15 cellular contexts compared by ENCODE assay signal in genomic region chr12:11657511-11657910, GRCh38. TPM values are rescaled to one million over a fixed set of nuclear protein-coding genes. Genes with fewer than 3 reads are reported as not detected.
DNase-seq lines count a peak whose midpoint lies in the region; ATAC-seq and TF ChIP-seq lines count a peak whose summit lies in the region.
"Had no signal": no experiment of that assay in that cellular context is flagged by ENCODE, and none has a peak within 500 bp of the region (broad histone marks: within the 10 kb centered on the region; RNA-seq: fewer than 3 reads in every experiment).

No MANE protein-coding gene starts in this region.

- H3K9ac ChIP-seq in iPS-20b (ENCODE audit: low read depth, low read length) = no peak overlapping the region

- no peak for TF ChIP-seq CTCF in tibial artery (IDR thresholded peaks at IDR 0.05)

- H3K27me3 Mint-ChIP-seq in activated naive CD8-positive, alpha-beta T cell treated with anti-CD3 and anti-CD28 coated beads, Interleukin-2, amount 50 U/mL, for 24 hours = no peaks in the 10 kb centered on the region
- H3K27me3 Mint-ChIP-seq in activated naive CD8-positive, alpha-beta T cell treated with anti-CD3 and anti-CD28 coated beads for 36 hours = no peaks in the 10 kb centered on the region
- H3K27me3 Mint-ChIP-seq in T-helper 17 cell = no peaks in the 10 kb centered on the region
- H3K27me3 Mint-ChIP-seq: activated B cell treated with CpG ODN at 0.5 μM for 24 hours; central memory CD8-positive, alpha-beta T cell had no signal

- H3K36me3 Mint-ChIP-seq in activated naive CD8-positive, alpha-beta T cell treated with anti-CD3 and anti-CD28 coated beads, Interleukin-2, amount 50 U/mL, for 24 hours (ENCODE audit: low read depth) = peaks cover 19% of the 10 kb centered on the region
- peaks cover 30% of the 10 kb centered on the region for H3K36me3 Mint-ChIP-seq in activated naive CD8-positive, alpha-beta T cell treated with anti-CD3 and anti-CD28 coated beads for 36 hours
- H3K36me3 Mint-ChIP-seq in T-helper 17 cell (ENCODE audit: low read depth) = no peaks in the 10 kb centered on the region

- intact Hi-C loops in tibial artery (cut with DNase I; ENCODE audit: low total_unique reads) = loop anchor here (10.0 kb wide), 1 partner anchor 107 kb away; no protein-coding TSS in a partner anchor

- no peaks in the 10 kb centered on the region for H3K9me3 ChIP-seq in T-helper 17 cell (ENCODE audit: control insufficient read depth, low read length, poor library complexity, severe bottlenecking)
- H3K9me3 ChIP-seq in iPS-20b (ENCODE audit: insufficient read depth, low read depth, low read length) = no peaks in the 10 kb centered on the region
- no peaks in the 10 kb centered on the region for H3K9me3 ChIP-seq in tibial artery
- H3K9me3 ChIP-seq: upper lobe of left lung had no signal

- no peaks in the 10 kb centered on the region for H3K36me3 ChIP-seq in iPS-20b (ENCODE audit: insufficient read depth, low read depth, low read length)
- no peaks in the 10 kb centered on the region for H3K36me3 ChIP-seq in tibial artery

- no peak for ATAC-seq in activated naive CD8-positive, alpha-beta T cell treated with anti-CD3 and anti-CD28 coated beads, Interleukin-2, amount 50 U/mL, for 24 hours
- ATAC-seq in T-helper 17 cell = no peak
- ATAC-seq in GM21825 (IDR thresholded peaks at IDR 0.05; ENCODE audit: unreplicated experiment) = no peak
- ATAC-seq: PC-3 had no signal

- no peak overlapping the region for H3K27ac ChIP-seq in iPS-20b (ENCODE audit: low read length)
- H3K27ac ChIP-seq in tibial artery = peak overlapping the region; percentile 40 to 95

- H3K27me3 ChIP-seq in iPS-20b (ENCODE audit: insufficient read depth, low read length) (no peaks in the 10 kb centered on the region), tibial artery (no peaks in the 10 kb centered on the region)
- H3K27me3 ChIP-seq: upper lobe of left lung had no signal

- peaks cover 37% of the 10 kb centered on the region for H3K4me1 ChIP-seq in iPS-20b (ENCODE audit: insufficient read depth, low read length)
- H3K4me1 ChIP-seq in tibial artery = peaks cover 0 to 99% (median 78%) of the 10 kb centered on the region in 4 donors

- peak overlapping the region; percentile 28 for H3K27ac Mint-ChIP-seq in activated naive CD8-positive, alpha-beta T cell treated with anti-CD3 and anti-CD28 coated beads, Interleukin-2, amount 50 U/mL, for 24 hours
- H3K27ac Mint-ChIP-seq in activated naive CD8-positive, alpha-beta T cell treated with anti-CD3 and anti-CD28 coated beads for 36 hours = no peak overlapping the region
- peak overlapping the region; percentile 80 for H3K27ac Mint-ChIP-seq in T-helper 17 cell
- H3K27ac Mint-ChIP-seq: activated B cell treated with CpG ODN at 0.5 μM for 24 hours had no signal

- peak overlapping the region; percentile 16; the same call in 1 of the 2 replicates for H3K4me3 ChIP-seq in iPS-20b (ENCODE audit: low read length)
- no peak overlapping the region for H3K4me3 ChIP-seq in tibial artery
- H3K4me3 ChIP-seq: upper lobe of left lung had no signal

- no peak for DNase-seq in activated naive CD8-positive, alpha-beta T cell treated with anti-CD3 and anti-CD28 coated beads, Interleukin-2, amount 50 U/mL, for 24 hours
- DNase-seq in activated naive CD8-positive, alpha-beta T cell treated with anti-CD3 and anti-CD28 coated beads for 36 hours = no peak
- DNase-seq in T-helper 17 cell (no peak), tibial artery (no peak), T-helper 1 cell (no peak), NCI-H2171 (lab: John Stamatoyannopoulos, UW) (no peak)
- DNase-seq: activated B cell treated with CpG ODN at 0.5 μM for 24 hours; activated CD8-positive, alpha-beta memory T cell treated with anti-CD3 and anti-CD28 coated beads, Interleukin-2, amount 50 U/mL, for 48 hours; NCI-H1105 treated with DMSO at 0.1 percent for 48 hours; PC-3; stimulated activated CD4-positive, alpha-beta T cell treated with anti-CD3 and anti-CD28 coated beads, Interleukin-4, amount 100 ng/mL, for 24 hours; upper lobe of left lung had no signal

- no peaks in the 10 kb centered on the region for H3K9me3 Mint-ChIP-seq in activated naive CD8-positive, alpha-beta T cell treated with anti-CD3 and anti-CD28 coated beads, Interleukin-2, amount 50 U/mL, for 24 hours
- H3K9me3 Mint-ChIP-seq in activated naive CD8-positive, alpha-beta T cell treated with anti-CD3 and anti-CD28 coated beads for 36 hours = no peaks in the 10 kb centered on the region
- H3K9me3 Mint-ChIP-seq: activated B cell treated with CpG ODN at 0.5 μM for 24 hours; central memory CD8-positive, alpha-beta T cell had no signal

- no peak overlapping the region for H3K4me3 Mint-ChIP-seq in activated naive CD8-positive, alpha-beta T cell treated with anti-CD3 and anti-CD28 coated beads, Interleukin-2, amount 50 U/mL, for 24 hours
- no peak overlapping the region for H3K4me3 Mint-ChIP-seq in activated naive CD8-positive, alpha-beta T cell treated with anti-CD3 and anti-CD28 coated beads for 36 hours
- H3K4me3 Mint-ChIP-seq in T-helper 17 cell = no peak overlapping the region
- H3K4me3 Mint-ChIP-seq: activated B cell treated with CpG ODN at 0.5 μM for 24 hours; central memory CD8-positive, alpha-beta T cell had no signal

- H3K4me1 Mint-ChIP-seq in activated naive CD8-positive, alpha-beta T cell treated with anti-CD3 and anti-CD28 coated beads, Interleukin-2, amount 50 U/mL, for 24 hours = peaks cover 81% of the 10 kb centered on the region
- peaks cover 72% of the 10 kb centered on the region for H3K4me1 Mint-ChIP-seq in activated naive CD8-positive, alpha-beta T cell treated with anti-CD3 and anti-CD28 coated beads for 36 hours
- peaks cover 76% of the 10 kb centered on the region for H3K4me1 Mint-ChIP-seq in T-helper 17 cell

RNA-seq across cellular contexts. Expression of gene ETV6, which starts 8.0 kb away (rescaled TPM):
- total RNA-seq in activated naive CD8-positive, alpha-beta T cell treated with anti-CD3 and anti-CD28 coated beads for 36 hours = 10 to 100 TPM; 21.6 to 23.7 TPM
- total RNA-seq in T-helper 17 cell = 10 to 100 TPM; 57.3 to 60.6 TPM
